In the genomic region with DNA sequence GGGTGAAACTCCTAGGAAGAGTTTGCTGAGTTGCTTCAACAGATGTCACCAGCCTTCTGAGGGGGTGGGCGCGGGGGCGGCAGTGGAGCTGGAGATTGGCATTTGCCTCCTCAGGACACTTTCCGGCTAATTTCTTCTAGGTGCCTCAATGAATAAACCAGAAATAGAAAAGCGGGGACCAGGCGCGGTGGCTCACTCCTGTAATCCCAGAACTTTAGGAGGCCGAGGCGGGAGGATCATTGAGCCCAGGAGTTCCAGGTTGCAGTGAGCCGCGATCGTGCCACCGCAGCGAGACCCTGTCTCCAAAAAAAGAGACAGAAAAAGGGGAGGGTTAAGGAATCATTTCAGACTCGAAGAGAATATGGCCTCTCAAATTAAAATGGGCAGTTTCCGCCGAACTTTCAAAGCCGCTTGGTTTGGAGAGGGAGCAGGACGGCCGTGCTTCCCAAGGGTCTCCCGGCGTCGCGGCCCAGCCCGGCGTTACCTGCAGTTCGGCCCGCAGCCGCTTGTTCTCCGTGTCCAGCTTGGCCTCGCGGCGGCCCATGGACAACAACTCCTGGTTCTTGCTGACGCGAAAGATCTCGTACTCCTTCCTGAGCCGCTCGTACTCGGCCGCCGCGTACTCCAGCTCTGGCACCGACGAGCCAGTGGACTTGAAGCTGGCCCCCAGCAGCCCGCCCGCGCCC, we compare ENCODE assay signal across 8 cellular contexts. TPM values are rescaled to one million over a fixed set of nuclear protein-coding genes. Genes with fewer than 3 reads are reported as not detected.
A peak's percentile ranks its signal among the peaks of the same experiment; 100 is the strongest.
DNase-seq lines count a peak whose midpoint lies in the region; ATAC-seq and TF ChIP-seq lines count a peak whose summit lies in the region.

No MANE protein-coding gene starts in this region.

- H3K4me1 ChIP-seq in OCI-LY1 (ENCODE audit: insufficient read depth, low read length, severe bottlenecking) (peaks cover 28% of the 10 kb centered on the region), ascending aorta (peaks cover 6 to 17% of the 10 kb centered on the region in 2 donors), psoas muscle (peaks cover 30% of the 10 kb centered on the region)

- peak overlapping the region; percentile 75 for H3K9ac ChIP-seq in OCI-LY1 (ENCODE audit: low read length)

- no peaks in the 10 kb centered on the region for H4K20me1 ChIP-seq in OCI-LY1 (ENCODE audit: insufficient read depth, low read length)

- peak; percentile 76 for DNase-seq in activated CD8-positive, alpha-beta memory T cell treated with anti-CD3 and anti-CD28 coated beads, Interleukin-2, amount 50 U/mL, for 48 hours
- no peak for DNase-seq in activated CD8-positive, alpha-beta memory T cell treated with anti-CD3 and anti-CD28 coated beads for 24 hours
- DNase-seq in ascending aorta (ENCODE audit: low spot score in 2 of 2): peak; percentile 35 to 86
- DNase-seq in hepatic stellate cell (ENCODE audit: low spot score): peak; percentile 67
- DNase-seq in psoas muscle: peak; percentile 76 to 89

- H3K79me2 ChIP-seq in OCI-LY1 (ENCODE audit: insufficient read depth, low read length): no peaks in the 10 kb centered on the region

- ATAC-seq in HG03060 (IDR thresholded peaks at IDR 0.05; ENCODE audit: low read depth, unreplicated experiment) (peak; percentile 28), psoas muscle (peak; percentile 38 to 65 (median 56)), HG03025 (IDR thresholded peaks at IDR 0.05; ENCODE audit: low FRiP score, unreplicated experiment) (no peak)

- peak overlapping the region; percentile 65 for H3K4me3 ChIP-seq in OCI-LY1 (ENCODE audit: low read depth, low read length, poor library complexity, severe bottlenecking)
- H3K4me3 ChIP-seq in ascending aorta: peak overlapping the region; percentile 85 to 96
- H3K4me3 ChIP-seq in psoas muscle: peak overlapping the region; percentile 72

- no peak overlapping the region for H3K27ac ChIP-seq in OCI-LY1 (ENCODE audit: low read depth, low read length, poor library complexity, severe bottlenecking)
- H3K27ac ChIP-seq in ascending aorta: peak overlapping the region; percentile 93 to 97
- peak overlapping the region; percentile 91 for H3K27ac ChIP-seq in psoas muscle

- H2AFZ ChIP-seq in OCI-LY1 (ENCODE audit: low read length): no peak overlapping the region

- H3F3A ChIP-seq in OCI-LY1 (ENCODE audit: insufficient read depth, low read length): peaks cover 3% of the 10 kb centered on the region; the same call in 1 of the 2 replicates

- peaks cover under 1% of the 10 kb centered on the region; the same call in 1 of the 2 replicates for H3K27me3 ChIP-seq in OCI-LY1 (ENCODE audit: insufficient read depth, low read length)
- H3K27me3 ChIP-seq in ascending aorta: no peaks in the 10 kb centered on the region
- H3K27me3 ChIP-seq in psoas muscle (ENCODE audit: insufficient read depth in 3 of 3, low read length in 2 of 3): no peaks in the 10 kb centered on the region

- no peaks in the 10 kb centered on the region for H3K9me2 ChIP-seq in OCI-LY1 (ENCODE audit: low read depth, low read length)

- H3K36me3 ChIP-seq in OCI-LY1 (ENCODE audit: insufficient read depth, low read length) (peaks cover 4% of the 10 kb centered on the region; the same call in 1 of the 2 replicates), ascending aorta (peaks cover 5 to 12% of the 10 kb centered on the region in 2 donors), psoas muscle (ENCODE audit: insufficient read depth in 1 of 2, low read depth in 1 of 2) (peaks cover 2 to 29% of the 10 kb centered on the region in 2 donors)

- peak overlapping the region; percentile 74 for H3K4me2 ChIP-seq in OCI-LY1 (ENCODE audit: low read length)

- TF ChIP-seq CTCF in OCI-LY1 (IDR thresholded peaks at IDR 0.05; ENCODE audit: low read length) (no peak), ascending aorta (IDR thresholded peaks at IDR 0.05) (peak; percentile 23 to 67 (median 34)), psoas muscle (IDR thresholded peaks at IDR 0.05) (peak; percentile 54)

- intact Hi-C loops in ascending aorta (cut with DNase I): loop anchor here (1.0 to 5.0 kb wide), 6 partner anchors 62 to 1829 kb away; a partner anchor contains a TSS
- intact Hi-C loops in psoas muscle (cut with DNase I): loop anchor here (2.0 to 10.0 kb wide), 3 partner anchors 851 to 1213 kb away; a partner anchor contains a TSS

- 2 to 4% (median 3%) methylated on average over 34 to 47 of the region's 47 CpGs for WGBS in psoas muscle, 3 donors

- H3K9me3 ChIP-seq in OCI-LY1 (ENCODE audit: low read length): no peaks in the 10 kb centered on the region
- no peaks in the 10 kb centered on the region for H3K9me3 ChIP-seq in ascending aorta
- H3K9me3 ChIP-seq in psoas muscle: no peaks in the 10 kb centered on the region

RNA-seq across cellular contexts. Expression of a gene that starts 0.6 kb away (rescaled TPM):
- total RNA-seq in ascending aorta (11.9 TPM), psoas muscle (1 to 10 TPM; 6.9 to 9.1 (median 8.1) TPM)
- polyA plus RNA-seq in psoas muscle: 1 to 10 TPM; 3.9 to 6.3 (median 4.4) TPM
